8 cellular contexts compared by ENCODE assay signal in the genomic region with DNA sequence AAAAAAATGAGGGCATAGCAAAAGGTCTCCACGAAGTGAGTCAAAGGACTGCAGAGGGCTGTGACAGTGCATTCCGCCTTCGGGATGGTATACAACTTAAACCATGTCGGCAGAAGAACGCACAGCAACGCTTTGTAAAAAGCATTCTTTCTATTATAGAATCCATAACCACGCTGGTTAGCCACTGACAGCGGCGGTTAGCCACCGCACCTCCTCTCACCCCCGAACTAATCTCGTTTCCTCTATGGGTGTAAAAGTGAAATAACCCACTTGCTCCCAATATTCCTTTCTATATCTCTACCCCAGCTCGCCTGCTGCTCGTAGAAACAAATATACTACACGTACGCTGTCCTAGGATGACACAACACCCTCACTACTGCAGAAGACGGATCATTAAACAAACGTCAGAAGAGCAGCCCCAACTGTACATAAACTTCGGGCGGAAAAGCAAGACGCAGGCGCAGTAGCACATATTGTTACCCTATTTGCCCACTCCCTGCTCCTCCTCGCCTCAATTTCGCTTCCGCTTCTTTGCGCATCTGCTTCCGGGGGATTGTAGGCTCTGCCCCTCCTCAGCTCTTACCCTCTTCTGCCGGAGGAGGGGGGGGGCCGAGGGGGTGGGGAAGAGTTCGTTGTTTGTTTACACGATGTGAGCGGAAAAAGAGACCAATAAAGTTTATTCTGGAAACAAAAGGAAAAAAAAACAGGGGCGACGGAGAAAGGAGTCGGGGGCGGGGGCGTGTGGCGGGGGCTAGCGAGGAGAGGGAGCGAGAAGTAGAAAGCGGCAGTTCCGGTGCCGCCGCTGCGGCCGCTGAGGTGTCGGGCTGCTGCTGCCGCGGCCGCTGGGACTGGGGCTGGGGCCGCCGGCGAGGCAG.
DNase-seq lines count a peak whose midpoint lies in the region; ATAC-seq lines count a peak whose summit lies in the region.

Gene PIK3CA, plus strand, starts transcription at position 787 of the 875 bp plus-strand sequence. CDS start 50,469 bp downstream, outside the sequence.

- peak; percentile 76 for ATAC-seq in GM19023 (IDR thresholded peaks at IDR 0.05; ENCODE audit: unreplicated experiment)
- peak; percentile 78 for ATAC-seq in HG03280 (IDR thresholded peaks at IDR 0.05; ENCODE audit: unreplicated experiment)

- peak; percentile 93 for DNase-seq in AG08396 (ENCODE audit: low spot score)
- peak; percentile 99 for DNase-seq in NCI-H345 treated with DMSO at 0.1 percent for 48 hours (lab: John Stamatoyannopoulos, UW; ENCODE audit: unreplicated experiment)
- peak; percentile 66 to 89 (median 82) for DNase-seq in activated CD4-positive, CD25-positive, alpha-beta regulatory T cell (lab: John Stamatoyannopoulos, UW)
- peak; percentile 97 for DNase-seq in central memory CD4-positive, alpha-beta T cell
- DNase-seq in islet precursor cell = peak; percentile 99
- DNase-seq in stimulated activated CD4-positive, alpha-beta T cell treated with anti-CD3 and anti-CD28 coated beads, Interleukin-12 subunit alpha, Interleukin-12 subunit beta, amount 100 ng/mL, for 48 hours (ENCODE audit: low read depth in 2 of 3, low spot score in 1 of 3) = peak; percentile 82 to 89 (median 85)

Comparison
In these comparisons a context has a peak if more than half of its experiments do, and no peak if none do; other contexts are left out.
1. Peak in every context shown above with its lines: DNase-seq and ATAC-seq.